ENCODE assay signal across 14 cellular contexts in the genomic region with DNA sequence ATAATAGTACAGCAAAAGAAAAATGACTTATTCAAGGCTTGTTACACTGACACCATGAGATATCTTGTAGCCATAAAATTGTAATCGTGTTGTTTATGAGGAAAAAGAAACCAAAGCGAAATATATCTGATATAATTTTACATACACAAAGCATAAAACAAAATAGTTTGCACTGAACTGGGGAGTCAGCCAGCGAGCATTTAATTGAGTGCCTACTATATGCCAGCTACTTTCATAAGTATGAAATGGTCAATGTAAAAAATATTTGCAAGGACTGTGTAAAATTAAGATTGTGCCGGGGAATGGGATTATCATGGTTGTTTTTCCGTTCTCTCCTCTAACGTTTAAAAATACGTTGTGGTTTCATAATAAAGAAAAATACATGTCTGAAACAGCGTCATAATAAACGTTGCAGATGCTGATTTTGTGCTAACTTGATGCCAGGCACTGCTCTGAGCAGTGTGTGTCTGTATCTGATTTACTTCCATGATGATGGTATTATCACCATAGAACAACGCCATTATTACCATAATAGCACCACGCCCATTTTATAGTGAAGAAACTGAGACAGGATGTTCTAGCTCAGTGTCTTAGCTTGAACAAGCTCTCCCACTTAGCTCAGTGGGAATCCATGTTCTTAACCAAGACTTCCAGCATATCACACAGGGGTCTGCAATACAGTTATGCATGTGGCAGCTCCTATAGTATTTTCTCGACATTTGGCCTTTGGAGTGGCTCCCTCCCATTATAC.
DNase-seq lines count a peak whose midpoint lies in the region; TF ChIP-seq lines count a peak whose summit lies in the region.
"Had no signal": no experiment of that assay in that cellular context is flagged by ENCODE, and none has a peak within 500 bp of the region (broad histone marks: within the 10 kb centered on the region; RNA-seq: fewer than 3 reads in every experiment).

No MANE protein-coding gene starts in this region.

- H3K79me1 ChIP-seq in trophoblast cell (ENCODE audit: low read length) = peaks cover 2% of the 10 kb centered on the region

- H2AK5ac ChIP-seq in trophoblast cell (ENCODE audit: low read length) = no peak overlapping the region

- H3K4ac ChIP-seq in trophoblast cell (ENCODE audit: low read depth, low read length) = no peak overlapping the region

- H3K14ac ChIP-seq in trophoblast cell (ENCODE audit: low read length) = peak overlapping the region; percentile 46

- no peaks in the 10 kb centered on the region for H3K9me2 ChIP-seq in Loucy (replicated peaks; ENCODE audit: low read depth, low read length)

- H2AFZ ChIP-seq in Loucy (ENCODE audit: low read length) (no peak overlapping the region), trophoblast cell (ENCODE audit: insufficient read depth, low read length, poor library complexity) (no peak overlapping the region)

- no CpG with 5 or more reads among the region's 12 CpGs for WGBS in trophoblast cell (ENCODE audit: extremely low coverage, insufficient coverage, insufficient read length)

- H3K4me1 ChIP-seq in Loucy (ENCODE audit: insufficient read depth, low read length, poor library complexity, severe bottlenecking) = peaks cover 23% of the 10 kb centered on the region
- H3K4me1 ChIP-seq in trophoblast cell (ENCODE audit: control insufficient read depth in 1 of 2, insufficient read depth in 2 of 2, low read length in 2 of 2) = peaks cover 4 to 7% of the 10 kb centered on the region in 2 experiments

- H3K4me2 ChIP-seq in Loucy (ENCODE audit: low read depth, low read length, poor library complexity, severe bottlenecking) (peak overlapping the region; percentile 51), trophoblast cell (ENCODE audit: low read length) (no peak overlapping the region)
- H3K4me2 ChIP-seq: KMS-11 had no signal

- H4K20me1 ChIP-seq in Loucy (ENCODE audit: insufficient read depth, low read length, poor library complexity, severe bottlenecking) = no peaks in the 10 kb centered on the region

- no peak overlapping the region for H3K27ac ChIP-seq in trophoblast cell (ENCODE audit: low read depth, low read length)
- H3K27ac ChIP-seq: KMS-11, VCaP had no signal

- no peak overlapping the region for H3K23ac ChIP-seq in trophoblast cell (ENCODE audit: low read length)

- H3K27me3 ChIP-seq in Loucy (ENCODE audit: insufficient read depth, low read length, poor library complexity, severe bottlenecking) = no peaks in the 10 kb centered on the region
- H3K27me3 ChIP-seq in trophoblast cell (ENCODE audit: insufficient read depth, low read length) = no peaks in the 10 kb centered on the region

- peak overlapping the region; percentile 35; the same call in 1 of the 2 replicates for H3K4me3 ChIP-seq in GM08714 (ENCODE audit: low read length)
- H3K4me3 ChIP-seq in Loucy (ENCODE audit: low read length, poor library complexity, severe bottlenecking) = peak overlapping the region; percentile 32
- no peak overlapping the region for H3K4me3 ChIP-seq in trophoblast cell (ENCODE audit: low read depth, low read length)

- no peaks in the 10 kb centered on the region for H3K9me3 Mint-ChIP-seq in dendritic cell treated with granulocyte-macrophage colony-stimulating factor and Interleukin-4, amounts not matched to agents 40 ng/mL and 50 ng/mL, for 4 days
- no peaks in the 10 kb centered on the region for H3K9me3 Mint-ChIP-seq in endothelial cell (ENCODE audit: unreplicated experiment)
- H3K9me3 Mint-ChIP-seq: activated T-helper 2 cell treated with anti-CD3 and anti-CD28 coated beads, Interferon-gamma antibody, Interleukin-2, Interleukin-4, amounts not matched to agents 10 μg/mL and 5 μg/mL and 100 μg/mL, durations not matched to agents 14 hours and 24 hours and 36 hours; central memory CD8-positive, alpha-beta T cell had no signal

- no peaks in the 10 kb centered on the region for H3K79me2 ChIP-seq in Loucy (ENCODE audit: insufficient read depth, low read length)
- H3K79me2 ChIP-seq in trophoblast cell (ENCODE audit: control insufficient read depth, insufficient read depth, low read length, poor library complexity) = no peaks in the 10 kb centered on the region

- H3K9ac ChIP-seq in Loucy (ENCODE audit: low read depth, low read length, poor library complexity, severe bottlenecking) (no peak overlapping the region), trophoblast cell (ENCODE audit: low read length) (no peak overlapping the region)
- H3K9ac ChIP-seq: KMS-11 had no signal

- H3K36me3 ChIP-seq in Loucy (ENCODE audit: insufficient read depth, low read length) (no peaks in the 10 kb centered on the region), trophoblast cell (ENCODE audit: control insufficient read depth in 1 of 2, insufficient read depth in 2 of 2, low read length in 2 of 2) (no peaks in the 10 kb centered on the region)

- intact Hi-C loops in dendritic cell treated with granulocyte-macrophage colony-stimulating factor and Interleukin-4, amounts not matched to agents 40 ng/mL and 50 ng/mL, for 4 days (cut with micrococcal nuclease) = no loop called here

- H4K12ac ChIP-seq in trophoblast cell (ENCODE audit: low read depth, low read length) = no peak overlapping the region

- H3K9me3 ChIP-seq in Loucy (ENCODE audit: insufficient read depth, low read depth, low read length) (no peaks in the 10 kb centered on the region), trophoblast cell (ENCODE audit: insufficient read depth, low read depth, low read length) (no peaks in the 10 kb centered on the region)

- H3K4me3 Mint-ChIP-seq in dendritic cell treated with granulocyte-macrophage colony-stimulating factor and Interleukin-4, amounts not matched to agents 40 ng/mL and 50 ng/mL, for 4 days = no peak overlapping the region
- no peak overlapping the region for H3K4me3 Mint-ChIP-seq in endothelial cell (ENCODE audit: unreplicated experiment)
- H3K4me3 Mint-ChIP-seq: central memory CD8-positive, alpha-beta T cell had no signal

- no peaks in the 10 kb centered on the region for H3F3A ChIP-seq in Loucy (ENCODE audit: low read depth)

- H2BK5ac ChIP-seq in trophoblast cell (ENCODE audit: low read depth, low read length, poor library complexity) = no peak overlapping the region

- H2BK12ac ChIP-seq in trophoblast cell (ENCODE audit: low read length) = no peak overlapping the region

- no peaks in the 10 kb centered on the region for H3K36me3 Mint-ChIP-seq in dendritic cell treated with granulocyte-macrophage colony-stimulating factor and Interleukin-4, amounts not matched to agents 40 ng/mL and 50 ng/mL, for 4 days (ENCODE audit: low read depth)
- no peaks in the 10 kb centered on the region for H3K36me3 Mint-ChIP-seq in endothelial cell (ENCODE audit: low read depth, unreplicated experiment)

- peak overlapping the region; percentile 68 for H3K27ac Mint-ChIP-seq in dendritic cell treated with granulocyte-macrophage colony-stimulating factor and Interleukin-4, amounts not matched to agents 40 ng/mL and 50 ng/mL, for 4 days
- no peak overlapping the region for H3K27ac Mint-ChIP-seq in endothelial cell (ENCODE audit: unreplicated experiment)

- no peak overlapping the region for H2BK120ac ChIP-seq in trophoblast cell (ENCODE audit: insufficient read depth, low read length, poor library complexity)

- H3K4me1 Mint-ChIP-seq in dendritic cell treated with granulocyte-macrophage colony-stimulating factor and Interleukin-4, amounts not matched to agents 40 ng/mL and 50 ng/mL, for 4 days (ENCODE audit: low read depth) = peaks cover 73% of the 10 kb centered on the region
- H3K4me1 Mint-ChIP-seq in endothelial cell (ENCODE audit: unreplicated experiment) = peaks cover 10% of the 10 kb centered on the region

- H4K8ac ChIP-seq in trophoblast cell (ENCODE audit: low read depth, low read length) = no peak overlapping the region

- no peaks in the 10 kb centered on the region for H3K27me3 Mint-ChIP-seq in dendritic cell treated with granulocyte-macrophage colony-stimulating factor and Interleukin-4, amounts not matched to agents 40 ng/mL and 50 ng/mL, for 4 days
- H3K27me3 Mint-ChIP-seq in endothelial cell (ENCODE audit: unreplicated experiment) = peaks cover 5% of the 10 kb centered on the region
- H3K27me3 Mint-ChIP-seq: central memory CD8-positive, alpha-beta T cell had no signal

- H4K91ac ChIP-seq in trophoblast cell (ENCODE audit: low read depth, low read length) = no peak overlapping the region

- DNase-seq in trophoblast cell (no peak), SHP77 (lab: John Stamatoyannopoulos, UW) (no peak), endothelial cell (ENCODE audit: low spot score) (no peak), KG1 (lab: John Stamatoyannopoulos, UW) (no peak), NCI-H510A (lab: John Stamatoyannopoulos, UW) (no peak)
- DNase-seq: H7, NCI-H2227 treated with DMSO at 0.1 percent for 48 hours had no signal

- TF ChIP-seq CTCF in Loucy (conservative IDR thresholded peaks at IDR 0.05; ENCODE audit: low read length) (no peak), endothelial cell (IDR thresholded peaks at IDR 0.05; ENCODE audit: unreplicated experiment) (no peak)

- H3K18ac ChIP-seq in trophoblast cell (ENCODE audit: low read length) = no peak overlapping the region
